In the genomic region with DNA sequence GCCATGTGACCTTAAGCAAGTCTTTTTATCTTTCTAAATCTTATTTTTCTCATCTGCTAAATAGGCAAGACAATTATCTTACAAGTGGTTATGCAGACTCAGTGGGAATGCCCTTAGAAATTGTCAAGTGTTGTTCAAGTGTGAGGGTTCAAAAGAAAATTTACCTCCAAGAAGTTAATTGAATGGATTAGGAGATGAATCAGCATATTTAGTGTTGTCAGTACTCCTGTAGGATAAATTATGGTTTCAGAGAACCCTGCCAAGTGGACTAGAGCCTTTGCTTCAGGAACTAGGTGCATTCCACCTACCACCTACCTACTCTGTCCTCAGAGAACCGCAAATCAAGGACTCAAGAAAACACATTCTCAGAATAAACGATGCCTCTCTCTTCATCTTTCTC, we compare ENCODE assay signal across 17 cellular contexts.
"Had no signal": no experiment of that assay in that cellular context is flagged by ENCODE, and none has a peak within 500 bp of the region (broad histone marks: within the 10 kb centered on the region; RNA-seq: fewer than 3 reads in every experiment).

No MANE protein-coding gene starts in this region.

- H3K9me3 Mint-ChIP-seq: natural killer cell treated with Interleukin-12 subunit alpha and Interleukin-12 subunit beta and Interleukin-15 and Interleukin-18, amount 100 ng/mL, for 72 hours had no signal

- H3K4me1 ChIP-seq: ascending aorta had no signal

- H3K36me3 Mint-ChIP-seq: activated CD4-positive, alpha-beta memory T cell treated with anti-CD3 and anti-CD28 coated beads for 36 hours; activated naive CD8-positive, alpha-beta T cell treated with anti-CD3 and anti-CD28 coated beads, Interleukin-2, amount 10 ng/mL, durations not matched to agents 7 days and 5 days; natural killer cell treated with Interleukin-12 subunit alpha and Interleukin-12 subunit beta and Interleukin-15 and Interleukin-18, amount 100 ng/mL, for 72 hours; stimulated activated naive B cell treated with anti-CD40 and anti-IgM and Interleukin-4, amounts not matched to agents 10 μg/mL and 1 μg/mL and 100 μg/mL, for 72 hours had no signal

- DNase-seq: activated CD4-positive, alpha-beta memory T cell treated with anti-CD3 and anti-CD28 coated beads for 36 hours; activated naive CD8-positive, alpha-beta T cell treated with anti-CD3 and anti-CD28 coated beads, Interleukin-2, amount 10 ng/mL, durations not matched to agents 7 days and 5 days; caudate nucleus; cortex of kidney; effector CD8-positive, alpha-beta T cell; head of caudate nucleus; occipital lobe; sigmoid colon; stimulated activated CD4-positive, alpha-beta T cell treated with anti-CD3 and anti-CD28 coated beads, Interleukin-2, amount 100 ng/mL, for 24 hours; stimulated activated naive B cell treated with anti-CD40 and anti-IgM and Interleukin-4, amounts not matched to agents 10 μg/mL and 1 μg/mL and 100 μg/mL, for 72 hours; substantia nigra; T1000; upper lobe of left lung had no signal

- H3K27ac Mint-ChIP-seq: activated CD4-positive, alpha-beta memory T cell treated with anti-CD3 and anti-CD28 coated beads for 36 hours; activated naive CD8-positive, alpha-beta T cell treated with anti-CD3 and anti-CD28 coated beads, Interleukin-2, amount 10 ng/mL, durations not matched to agents 7 days and 5 days; natural killer cell treated with Interleukin-12 subunit alpha and Interleukin-12 subunit beta and Interleukin-15 and Interleukin-18, amount 100 ng/mL, for 72 hours; progenitor cell of endocrine pancreas; stimulated activated naive B cell treated with anti-CD40 and anti-IgM and Interleukin-4, amounts not matched to agents 10 μg/mL and 1 μg/mL and 100 μg/mL, for 72 hours had no signal

- H3K27ac ChIP-seq: ascending aorta, sigmoid colon, upper lobe of left lung, VCaP had no signal

- H3K4me3 Mint-ChIP-seq: activated CD4-positive, alpha-beta memory T cell treated with anti-CD3 and anti-CD28 coated beads for 36 hours; activated naive CD8-positive, alpha-beta T cell treated with anti-CD3 and anti-CD28 coated beads, Interleukin-2, amount 10 ng/mL, durations not matched to agents 7 days and 5 days; natural killer cell treated with Interleukin-12 subunit alpha and Interleukin-12 subunit beta and Interleukin-15 and Interleukin-18, amount 100 ng/mL, for 72 hours; stimulated activated naive B cell treated with anti-CD40 and anti-IgM and Interleukin-4, amounts not matched to agents 10 μg/mL and 1 μg/mL and 100 μg/mL, for 72 hours had no signal

- H3K27me3 ChIP-seq: ascending aorta, sigmoid colon, upper lobe of left lung had no signal

- H3K36me3 ChIP-seq: ascending aorta, sigmoid colon, upper lobe of left lung had no signal

- H3K9me3 ChIP-seq: ascending aorta, sigmoid colon, upper lobe of left lung had no signal

- H3K4me1 Mint-ChIP-seq: activated naive CD8-positive, alpha-beta T cell treated with anti-CD3 and anti-CD28 coated beads, Interleukin-2, amount 10 ng/mL, durations not matched to agents 7 days and 5 days; stimulated activated naive B cell treated with anti-CD40 and anti-IgM and Interleukin-4, amounts not matched to agents 10 μg/mL and 1 μg/mL and 100 μg/mL, for 72 hours had no signal

- H3K4me3 ChIP-seq: ascending aorta, sigmoid colon, upper lobe of left lung had no signal
